Comparison of ENCODE assay signal across 26 cellular contexts in genomic region chr5:5490774-5491347, GRCh38.
A peak's percentile ranks its signal among the peaks of the same experiment; 100 is the strongest.
DNase-seq lines count a peak whose midpoint lies in the region; ATAC-seq and TF ChIP-seq lines count a peak whose summit lies in the region.
"Had no signal": no experiment of that assay in that cellular context is flagged by ENCODE, and none has a peak within 500 bp of the region (broad histone marks: within the 10 kb centered on the region; RNA-seq: fewer than 3 reads in every experiment).

No MANE protein-coding gene starts in this region.

- H3K27me3 Mint-ChIP-seq in CD8-positive, alpha-beta T cell (ENCODE audit: low read depth): no peaks in the 10 kb centered on the region
- H3K27me3 Mint-ChIP-seq: activated CD4-positive, alpha-beta memory T cell treated with anti-CD3 and anti-CD28 coated beads for 36 hours; activated naive CD8-positive, alpha-beta T cell had no signal

- H3K36me3 ChIP-seq in CD8-positive, alpha-beta T cell (ENCODE audit: insufficient read depth, low read length): peaks cover 16% of the 10 kb centered on the region

- intact Hi-C loops in CD8-positive, alpha-beta T cell (cut with DNase I, micrococcal nuclease): loop anchor here (1.0 to 10.0 kb wide), 6 partner anchors 68 to 1141 kb away; partner anchors contain the start of genes MED10 (in 2 of the 2), NSUN2 (in 2 of the 2) and SRD5A1 (in 2 of the 2)

- in situ Hi-C loops in GM13977 (cut with MboI; ENCODE audit: low pct_unique_long_range_greater_than_20kb, low sequenced_read_pairs, unreplicated experiment): loop anchor here (25.0 kb wide), 1 partner anchor 396 kb away; no protein-coding TSS in a partner anchor

- H3K27me3 ChIP-seq in CD8-positive, alpha-beta T cell (ENCODE audit: insufficient read depth, low read length): no peaks in the 10 kb centered on the region
- H3K27me3 ChIP-seq: MG63, pancreas, right atrium auricular region had no signal

- no peak overlapping the region for H3K27ac ChIP-seq in CD8-positive, alpha-beta T cell (ENCODE audit: low read depth, low read length)
- H3K27ac ChIP-seq: C4-2B, pancreas, PC-9, right atrium auricular region had no signal

- no peaks in the 10 kb centered on the region for H3K9me3 Mint-ChIP-seq in CD8-positive, alpha-beta T cell
- H3K9me3 Mint-ChIP-seq: activated CD4-positive, alpha-beta memory T cell treated with anti-CD3 and anti-CD28 coated beads for 36 hours; mesothelial cell of epicardium; nephron had no signal

- no peak for ATAC-seq in CD8-positive, alpha-beta T cell
- ATAC-seq in HG03039 (IDR thresholded peaks at IDR 0.05; ENCODE audit: unreplicated experiment): no peak
- ATAC-seq: pancreas; stimulated activated naive CD8-positive, alpha-beta T cell treated with anti-CD3 and anti-CD28 coated beads, Interleukin-15, Interleukin-2, amounts not matched to agents 100 U/mL and 50 U/mL, for 24 hours had no signal

- TF ChIP-seq CTCF in CD8-positive, alpha-beta T cell (IDR thresholded peaks at IDR 0.05): no peak
- TF ChIP-seq CTCF in GM20000 (IDR thresholded peaks at IDR 0.05; ENCODE audit: extremely low read depth, missing control alignments) (no peak), GM13977 (IDR thresholded peaks at IDR 0.05; ENCODE audit: extremely low read depth, insufficient read depth, missing control alignments) (no peak)

- H3K27ac Mint-ChIP-seq in CD8-positive, alpha-beta T cell: peak overlapping the region; percentile 66
- H3K27ac Mint-ChIP-seq: activated CD4-positive, alpha-beta memory T cell treated with anti-CD3 and anti-CD28 coated beads for 36 hours; activated naive CD8-positive, alpha-beta T cell; mesothelial cell of epicardium; nephron had no signal

- no peak for DNase-seq in CD8-positive, alpha-beta T cell
- DNase-seq in NCI-H1105 (lab: John Stamatoyannopoulos, UW) (peak; percentile 70), NCI-H2171 treated with DMSO at 0.1 percent for 48 hours (lab: John Stamatoyannopoulos, UW) (peak; percentile 95), cerebellar cortex (ENCODE audit: low spot score) (peak; percentile 14), GM20000 (ENCODE audit: low spot score) (no peak), GM13977 (ENCODE audit: low spot score) (no peak)
- DNase-seq: activated CD4-positive, alpha-beta memory T cell treated with anti-CD3 and anti-CD28 coated beads for 36 hours; activated CD4-positive, CD25-positive, alpha-beta regulatory T cell; Calu3; caudate nucleus; KBM-7; MG63; NCI-H1694; NK-92 treated with Interleukin-12 subunit alpha and Interleukin-12 subunit beta, amount 100 ng/mL, for 24 hours; pancreas; PC-9; Right ventricle myocardium superior; stimulated activated CD4-positive, alpha-beta T cell treated with anti-CD3 and anti-CD28 coated beads, Interleukin-12 subunit alpha, Interleukin-12 subunit beta, amount 100 ng/mL, for 4 hours; stimulated activated CD4-positive, alpha-beta T cell treated with anti-CD3 and anti-CD28 coated beads, Interleukin-4, amount 100 ng/mL, for 4 hours; stimulated activated naive CD8-positive, alpha-beta T cell treated with anti-CD3 and anti-CD28 coated beads, Interleukin-15, Interleukin-2, amounts not matched to agents 100 U/mL and 50 U/mL, for 24 hours had no signal

- H3K4me1 ChIP-seq in CD8-positive, alpha-beta T cell (ENCODE audit: insufficient read depth, low read length): peaks cover 17% of the 10 kb centered on the region

- no peaks in the 10 kb centered on the region for H3K9me3 ChIP-seq in CD8-positive, alpha-beta T cell (ENCODE audit: low read length)
- H3K9me3 ChIP-seq: MG63, pancreas, right atrium auricular region had no signal

- peaks cover 17% of the 10 kb centered on the region for H3K4me1 Mint-ChIP-seq in CD8-positive, alpha-beta T cell (ENCODE audit: low read depth)

- POLR2A ChIA-PET in CD8-positive, alpha-beta T cell (lab: Charles Lee): no interaction called here

- H3K36me3 Mint-ChIP-seq in CD8-positive, alpha-beta T cell: peaks cover 48% of the 10 kb centered on the region
- H3K36me3 Mint-ChIP-seq: activated naive CD8-positive, alpha-beta T cell had no signal

- no peak overlapping the region for H3K4me3 ChIP-seq in CD8-positive, alpha-beta T cell (ENCODE audit: low read depth, low read length)
- H3K4me3 ChIP-seq: MG63, pancreas, PC-9, right atrium auricular region had no signal

- no peak overlapping the region for H3K4me3 Mint-ChIP-seq in CD8-positive, alpha-beta T cell
- H3K4me3 Mint-ChIP-seq: activated CD4-positive, alpha-beta memory T cell treated with anti-CD3 and anti-CD28 coated beads for 36 hours; activated naive CD8-positive, alpha-beta T cell; mesothelial cell of epicardium; nephron had no signal

- CTCF ChIA-PET in CD8-positive, alpha-beta T cell (lab: Charles Lee): interaction anchor here (0.7 to 1.6 kb wide), 5 partner anchors 8 to 1152 kb away, joined by 3 to 5 read pairs (median 3); no protein-coding TSS in a partner anchor

Comparison
In these comparisons a context has a peak if more than half of its experiments do, and no peak if none do; other contexts are left out.
1. DNase-seq: peak in NCI-H1105 (single experiment), NCI-H2171 treated with DMSO at 0.1 percent for 48 hours (single experiment) and cerebellar cortex (single experiment); none in CD8-positive, alpha-beta T cell (0 of 7), GM20000 (single experiment) and GM13977 (single experiment).